In the genomic region with DNA sequence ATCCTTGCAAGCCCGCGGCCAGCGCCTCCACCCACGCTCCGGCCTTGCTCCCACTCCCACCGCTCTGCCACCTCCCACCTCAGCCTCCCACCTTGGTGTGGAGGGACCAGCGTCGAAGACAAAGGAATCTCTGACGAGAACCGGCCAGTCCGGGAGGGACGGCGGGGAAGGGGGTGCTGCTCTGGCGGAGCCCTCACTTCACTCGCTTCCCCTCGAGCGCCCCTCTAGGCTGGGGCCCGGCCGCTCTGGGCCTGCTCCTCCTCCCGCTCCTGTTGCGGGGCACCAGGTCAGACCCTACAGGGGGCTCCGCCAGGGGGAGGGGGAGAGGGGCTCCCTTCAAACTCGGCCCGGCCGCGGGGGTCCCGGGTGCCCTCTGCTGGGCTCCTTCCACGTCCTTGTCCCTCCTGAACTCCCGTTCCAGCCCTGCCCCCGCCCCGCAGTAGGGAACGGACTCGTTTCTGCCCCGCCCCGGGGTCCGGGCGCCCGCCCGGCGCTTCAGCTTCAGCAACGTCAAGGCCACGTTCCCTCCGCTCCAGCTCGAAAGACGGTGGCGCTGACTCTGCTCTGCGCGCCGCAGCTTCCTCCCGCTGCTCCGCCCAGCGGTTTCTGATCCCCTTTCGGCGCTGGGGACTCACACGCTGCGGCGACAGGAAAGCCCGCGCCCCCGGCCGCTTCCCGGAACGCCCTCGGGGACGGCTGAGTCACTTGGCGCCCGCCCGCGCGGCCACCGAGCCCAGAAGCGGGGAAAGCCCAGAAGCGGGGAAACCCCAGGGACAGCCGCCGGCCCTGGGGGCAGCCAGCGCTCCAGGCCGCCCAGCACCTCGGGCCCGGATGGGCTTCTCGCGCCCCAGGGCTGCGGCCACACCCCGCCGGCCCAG, we compare ENCODE assay signal across 8 cellular contexts. TPM values are rescaled to one million over a fixed set of nuclear protein-coding genes. Genes with fewer than 3 reads are reported as not detected.
A peak's percentile ranks its signal among the peaks of the same experiment; 100 is the strongest.
DNase-seq lines count a peak whose midpoint lies in the region; ATAC-seq and TF ChIP-seq lines count a peak whose summit lies in the region.

No MANE protein-coding gene starts in this region.

- H3K27me3 ChIP-seq in ACC112 (ENCODE audit: insufficient read depth, low read length) (no peaks in the 10 kb centered on the region), breast epithelium (no peaks in the 10 kb centered on the region)

- H3K4me3 ChIP-seq in ACC112 (ENCODE audit: low read depth, low read length) (peak overlapping the region; percentile 91), breast epithelium (peak overlapping the region; percentile 62 to 80 (median 66))

- DNase-seq in NCI-H2196 (lab: John Stamatoyannopoulos, UW; ENCODE audit: unreplicated experiment) = peak; percentile 77
- DNase-seq in breast epithelium (ENCODE audit: low spot score in 2 of 2) = peak; percentile 65 to 69
- DNase-seq in inferior parietal cortex (ENCODE audit: extremely low spot score) = peak; percentile 63
- peak; percentile 90 to 92 for DNase-seq in stimulated activated CD4-positive, alpha-beta T cell treated with anti-CD3 and anti-CD28 coated beads, Interleukin-12 subunit alpha, Interleukin-12 subunit beta, amount 100 ng/mL, for 24 hours (ENCODE audit: low read depth in 2 of 2)

- H3K4me1 ChIP-seq in ACC112 (ENCODE audit: control insufficient read depth, insufficient read depth, low read length, unreplicated experiment) = peaks cover 18% of the 10 kb centered on the region
- no peaks in the 10 kb centered on the region for H3K4me1 ChIP-seq in breast epithelium

- intact Hi-C loops in breast epithelium (cut with DNase I; ENCODE audit: low total_unique reads) = no loop called here

- peak overlapping the region; percentile 72 for H2AFZ ChIP-seq in ACC112 (ENCODE audit: low read length, unreplicated experiment)

- H3K9me3 ChIP-seq in breast epithelium = no peaks in the 10 kb centered on the region

- H3K79me2 ChIP-seq in ACC112 (ENCODE audit: control insufficient read depth, insufficient read depth, low read length, unreplicated experiment) = peaks cover 36% of the 10 kb centered on the region

- TF ChIP-seq POLR2A in breast epithelium (IDR thresholded peaks at IDR 0.05) = peak; percentile 10

- TF ChIP-seq CTCF in VCaP (conservative IDR thresholded peaks at IDR 0.05) (no peak; the same call in none of the 2 replicates), breast epithelium (IDR thresholded peaks at IDR 0.05) (no peak)

- H3K27ac ChIP-seq in ACC112 (ENCODE audit: low read depth, low read length) (peak overlapping the region; percentile 87), VCaP (peak overlapping the region; percentile 98), breast epithelium (peak overlapping the region; percentile 96 to 98)

- H3K36me3 ChIP-seq in ACC112 (ENCODE audit: insufficient read depth, low read length) (no peaks in the 10 kb centered on the region; the same call in 1 of the 2 replicates), breast epithelium (no peaks in the 10 kb centered on the region)

- ATAC-seq in GM18858 (IDR thresholded peaks at IDR 0.05; ENCODE audit: unreplicated experiment) = peak; percentile 82
- ATAC-seq in HG03064 (IDR thresholded peaks at IDR 0.05; ENCODE audit: low read depth, unreplicated experiment) = peak; percentile 86

RNA-seq across cellular contexts. Expression of a gene that starts 28.6 kb away (rescaled TPM):
- total RNA-seq in breast epithelium = 10 to 100 TPM; 11.6 to 19.3 (median 18.2) TPM

Comparison
In these comparisons a context has a peak if more than half of its experiments do, and no peak if none do; other contexts are left out.
1. Peak in every context shown above with its lines: DNase-seq, ATAC-seq, H3K4me3 ChIP-seq and H3K27ac ChIP-seq.